8 cellular contexts compared by ENCODE assay signal in the genomic region with DNA sequence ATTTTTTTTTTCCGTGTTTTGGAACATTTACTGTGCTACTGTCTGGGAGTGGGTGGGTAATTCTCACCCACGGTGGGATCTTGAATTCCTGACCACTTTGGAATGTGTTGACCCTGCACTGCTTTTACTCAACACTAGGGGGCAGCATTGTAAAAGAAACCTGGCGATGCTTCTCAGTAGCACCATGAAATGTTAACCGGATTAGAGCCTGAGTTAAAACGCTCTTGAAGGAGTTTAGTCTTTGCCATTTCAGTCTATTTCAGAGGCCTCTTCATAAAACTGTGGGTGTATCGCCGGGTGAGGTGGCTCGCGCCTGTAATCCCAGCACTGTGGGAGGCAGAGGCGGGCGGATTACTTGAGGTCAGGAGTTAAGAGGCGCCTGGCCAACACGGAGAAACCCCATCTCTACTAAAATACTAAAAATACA.
DNase-seq lines count a peak whose midpoint lies in the region; ATAC-seq and TF ChIP-seq lines count a peak whose summit lies in the region.

No MANE protein-coding gene starts in this region.

- H3K27me3 ChIP-seq in CD4-positive, alpha-beta memory T cell (ENCODE audit: insufficient read depth, low read length): peaks cover 5% of the 10 kb centered on the region
- H3K27me3 ChIP-seq in H7 (ENCODE audit: control insufficient read depth, insufficient read depth, low read length): no peaks in the 10 kb centered on the region
- H3K27me3 ChIP-seq in kidney epithelial cell (ENCODE audit: control insufficient read depth, insufficient read depth, low read length): no peaks in the 10 kb centered on the region

- H3K9me3 ChIP-seq in CD4-positive, alpha-beta memory T cell (ENCODE audit: control insufficient read depth in 1 of 2, low read length in 2 of 2): no peaks in the 10 kb centered on the region

- peak; percentile 76 for TF ChIP-seq CTCF in kidney epithelial cell (IDR thresholded peaks at IDR 0.05; ENCODE audit: insufficient read depth, low read length, poor library complexity, severe bottlenecking)

- ATAC-seq in HG03175 (IDR thresholded peaks at IDR 0.05; ENCODE audit: unreplicated experiment): no peak

- CTCF ChIA-PET in CD4-positive, alpha-beta memory T cell (lab: Charles Lee; ENCODE audit: partially characterized antibody): interaction anchor here (0.7 to 14.9 kb wide), 7 partner anchors 27 to 360 kb away, joined by 3 to 369 read pairs (median 3); a partner anchor contains a TSS

- H3K4me1 ChIP-seq in CD4-positive, alpha-beta memory T cell (ENCODE audit: insufficient read depth, low read length): no peaks in the 10 kb centered on the region

- POLR2A ChIA-PET in CD4-positive, alpha-beta memory T cell (lab: Charles Lee; ENCODE audit: partially characterized antibody): no interaction called here

- intact Hi-C loops in CD4-positive, alpha-beta memory T cell (cut with micrococcal nuclease): loop anchor here (1.0 to 2.0 kb wide), 2 partner anchors 113 to 350 kb away; no protein-coding TSS in a partner anchor

- H3K9me3 Mint-ChIP-seq in CD4-positive, alpha-beta memory T cell: no peaks in the 10 kb centered on the region

- H3K27ac Mint-ChIP-seq in CD4-positive, alpha-beta memory T cell: peak overlapping the region in 2 of 7 donors; percentile 67 to 77

- no peak overlapping the region for H3K4me3 Mint-ChIP-seq in CD4-positive, alpha-beta memory T cell

- H3K27ac ChIP-seq in CD4-positive, alpha-beta memory T cell (ENCODE audit: low read depth, low read length): no peak overlapping the region

- no peaks in the 10 kb centered on the region for H3K36me3 ChIP-seq in CD4-positive, alpha-beta memory T cell (ENCODE audit: insufficient read depth, low read length)
- no peaks in the 10 kb centered on the region for H3K36me3 ChIP-seq in H7 (replicated peaks; ENCODE audit: control insufficient read depth, insufficient read depth, low read length)
- H3K36me3 ChIP-seq in kidney epithelial cell (ENCODE audit: control insufficient read depth, insufficient read depth, low read length): no peaks in the 10 kb centered on the region

- H3K27me3 Mint-ChIP-seq in CD4-positive, alpha-beta memory T cell: peaks cover 11 to 16% of the 10 kb centered on the region in 2 donors

- DNase-seq in CD4-positive, alpha-beta memory T cell: peak; percentile 65 to 69 (median 66)
- DNase-seq in H7: peak; percentile 78
- peak; percentile 53 for DNase-seq in NCI-H2196 treated with DMSO at 0.1 percent for 48 hours (lab: John Stamatoyannopoulos, UW; ENCODE audit: unreplicated experiment)
- DNase-seq in activated CD4-positive, CD25-positive, alpha-beta regulatory T cell treated with anti-CD3 and anti-CD28 coated beads, Interleukin-2, amount 50 U/mL, for 16 hours (ENCODE audit: low read depth, low spot score): peak; percentile 39
- peak; percentile 57 for DNase-seq in central memory CD4-positive, alpha-beta T cell
- no peak for DNase-seq in kidney epithelial cell (ENCODE audit: low read depth)
- peak; percentile 41 to 52 for DNase-seq in stimulated activated CD4-positive, alpha-beta T cell treated with anti-CD3 and anti-CD28 coated beads, Interleukin-2, amount 100 ng/mL, for 48 hours

- H3K4me3 ChIP-seq in CD4-positive, alpha-beta memory T cell (ENCODE audit: low read length in 2 of 2): no peak overlapping the region
- H3K4me3 ChIP-seq in H7 (ENCODE audit: insufficient read depth, low read depth, low read length) (no peak overlapping the region), kidney epithelial cell (ENCODE audit: low read depth, low read length) (no peak overlapping the region)

- H3K36me3 Mint-ChIP-seq in CD4-positive, alpha-beta memory T cell: no peaks in the 10 kb centered on the region

- H3K4me1 Mint-ChIP-seq in CD4-positive, alpha-beta memory T cell: peaks cover 0 to 5% (median 2%) of the 10 kb centered on the region in 4 donors
